In genomic region chr2:105104208-105104731, GRCh38 we compare ENCODE assay signal across 1 cellular context.
TF ChIP-seq lines count a peak whose summit lies in the region.

No MANE protein-coding gene starts in this region.

TF ChIP-seq in IMR-90, 13 proteins besides CTCF, POLR2A, EP300 and RAD21:
- TF ChIP-seq MAZ (IDR thresholded peaks at IDR 0.05; ENCODE audit: borderline replicate concordance, low read depth, low read length) (no peak), MAFK (IDR thresholded peaks at IDR 0.05; ENCODE audit: low read depth, low read length) (no peak), CEBPB (IDR thresholded peaks at IDR 0.05; ENCODE audit: low read depth, low read length) (no peak), USF2 (IDR thresholded peaks at IDR 0.05; ENCODE audit: low read depth, low read length) (no peak), RFX5 (IDR thresholded peaks at IDR 0.05; ENCODE audit: low read depth, low read length) (no peak)
